In the genomic region with DNA sequence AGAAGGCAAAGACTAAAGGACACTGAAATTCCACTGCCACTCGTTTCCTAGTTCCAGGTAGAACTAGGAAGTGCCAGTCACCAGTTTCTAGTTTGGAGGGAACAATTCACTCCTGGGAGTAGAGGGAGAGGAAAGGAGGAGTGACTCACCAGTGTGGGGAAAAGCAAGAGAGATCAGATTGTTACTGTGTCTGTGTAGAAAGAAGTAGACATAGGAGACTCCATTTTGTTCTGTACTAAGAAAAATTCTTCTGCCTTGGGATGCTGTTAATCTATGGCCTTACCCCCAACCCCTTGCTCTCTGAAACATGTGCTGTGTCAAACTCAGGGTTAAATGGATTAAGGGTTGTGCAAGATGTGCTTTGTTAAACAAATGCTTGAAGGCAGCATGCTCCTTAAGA, we compare ENCODE assay signal across 10 cellular contexts. TPM values are rescaled to one million over a fixed set of nuclear protein-coding genes. Genes with fewer than 3 reads are reported as not detected.
DNase-seq lines count a peak whose midpoint lies in the region; ATAC-seq, FAIRE-seq and TF ChIP-seq lines count a peak whose summit lies in the region.
"Not testable (repeated sequence)": the region's sequence is repeated elsewhere in the genome, so short reads cannot be mapped to it uniquely, and the experiment has no call there.
"Had no signal": no experiment of that assay in that cellular context is flagged by ENCODE, and none has a peak within 500 bp of the region (broad histone marks: within the 10 kb centered on the region; RNA-seq: fewer than 3 reads in every experiment).

No MANE protein-coding gene starts in this region.

- H3K9ac ChIP-seq in GM23248; endodermal cell (ENCODE audit: extremely low read depth, low read length, poor library complexity, severe bottlenecking); keratinocyte (ENCODE audit: control insufficient read depth, extremely low read depth, insufficient read depth, low read length): not testable (repeated sequence)

- peaks cover 50% of the 10 kb centered on the region for H3K4me1 Mint-ChIP-seq in activated naive CD8-positive, alpha-beta T cell (ENCODE audit: low read depth)
- peaks cover 49% of the 10 kb centered on the region for H3K4me1 Mint-ChIP-seq in endodermal cell
- peaks cover 35 to 71% (median 59%) of the 10 kb centered on the region in 7 donors for H3K4me1 Mint-ChIP-seq in naive thymus-derived CD4-positive, alpha-beta T cell

- not testable (repeated sequence) for DNase-seq in A549 (ENCODE audit: low read depth in 1 of 2, low spot score in 1 of 2); RWPE1 (ENCODE audit: low spot score); endodermal cell; keratinocyte (ENCODE audit: low read depth, low spot score); naive thymus-derived CD4-positive, alpha-beta T cell; thyroid gland
- peak; percentile 49 for DNase-seq in GM23248

- POLR2A ChIA-PET in A549 (lab: Yijun Ruan, JAX); RWPE1 (lab: Yijun Ruan, JAX; ENCODE audit: low non-redundant PET): not testable (repeated sequence)
- POLR2A ChIA-PET in naive thymus-derived CD4-positive, alpha-beta T cell (lab: Charles Lee) = interaction anchor here (0.6 kb wide), 1 partner anchor 27 kb away, joined by 3 read pairs; no protein-coding TSS in a partner anchor

- WGBS in A549 (ENCODE audit: missing lambda C conversion rate) = 27% methylated on average over 1 of the region's 1 CpG
- WGBS in GM23248 (ENCODE audit: low coverage in 1 of 2, low lambda C conversion rate in 2 of 2, missing lambda C conversion rate in 2 of 2), 2 experiments = 47 to 68% methylated on average over 1 of the region's 1 CpG
- WGBS in endodermal cell (ENCODE audit: insufficient coverage in 1 of 2, insufficient read length in 1 of 2), 2 experiments = 96 to 100% methylated on average over 1 of the region's 1 CpG
- WGBS in thyroid gland, 2 donors = 15 to 22% methylated on average over 1 of the region's 1 CpG

- not testable (repeated sequence) for H3K36me3 ChIP-seq in GM23248 (ENCODE audit: low read depth); naive thymus-derived CD4-positive, alpha-beta T cell (ENCODE audit: control insufficient read depth in 2 of 3, insufficient read depth in 3 of 3, low read length in 3 of 3); thyroid gland
- peaks cover 25% of the 10 kb centered on the region for H3K36me3 ChIP-seq in endodermal cell (ENCODE audit: control insufficient read depth, insufficient read depth, low read length)
- H3K36me3 ChIP-seq in keratinocyte (ENCODE audit: control insufficient read depth in 2 of 2, extremely low read depth in 1 of 2, insufficient read depth in 2 of 2, low read length in 2 of 2) = peaks cover 10 to 13% of the 10 kb centered on the region in 2 experiments

- H4K20me1 ChIP-seq in GM23248 (ENCODE audit: insufficient read depth); keratinocyte (ENCODE audit: control insufficient read depth, extremely low read depth, insufficient read depth, low read length): not testable (repeated sequence)

- not testable (repeated sequence) for ATAC-seq in A549; naive thymus-derived CD4-positive, alpha-beta T cell

- not testable (repeated sequence) for H3K4me3 ChIP-seq in A549; GM23248; endodermal cell (ENCODE audit: low read length); keratinocyte (ENCODE audit: control insufficient read depth in 2 of 3, extremely low read depth in 1 of 3, insufficient read depth in 2 of 3, low read depth in 1 of 3, low read length in 3 of 3); naive thymus-derived CD4-positive, alpha-beta T cell (ENCODE audit: low read length); thyroid gland (replicated peaks in 1 of 3)

- in situ Hi-C loops in GM23248 (cut with MboI) = not testable (repeated sequence)

- H2AFZ ChIP-seq in GM23248; keratinocyte (ENCODE audit: control insufficient read depth, low read length): not testable (repeated sequence)

- H3K4me1 ChIP-seq in A549 (peaks cover 71% of the 10 kb centered on the region), GM23248 (ENCODE audit: insufficient read depth) (peaks cover 21% of the 10 kb centered on the region), endodermal cell (ENCODE audit: control insufficient read depth, insufficient read depth, low read length) (peaks cover 11% of the 10 kb centered on the region), keratinocyte (ENCODE audit: control insufficient read depth, extremely low read depth, insufficient read depth, low read length) (peaks cover 50% of the 10 kb centered on the region), thyroid gland (peaks cover 65 to 74% of the 10 kb centered on the region in 2 donors)
- peaks cover 20 to 41% of the 10 kb centered on the region in 2 donors for H3K4me1 ChIP-seq in naive thymus-derived CD4-positive, alpha-beta T cell (ENCODE audit: control insufficient read depth in 2 of 2, insufficient read depth in 2 of 2, low read length in 2 of 2)

- not testable (repeated sequence) for TF ChIP-seq POLR2A in A549 (IDR thresholded peaks at IDR 0.05; ENCODE audit: low read length); thyroid gland (IDR thresholded peaks at IDR 0.05)

- H3K27me3 ChIP-seq in GM23248 (replicated peaks; ENCODE audit: insufficient read depth) = peaks cover 15% of the 10 kb centered on the region
- H3K27me3 ChIP-seq in endodermal cell (ENCODE audit: control insufficient read depth, insufficient read depth, low read length, poor library complexity, severe bottlenecking); keratinocyte (ENCODE audit: control insufficient read depth, extremely low read depth, insufficient read depth, low read length); naive thymus-derived CD4-positive, alpha-beta T cell (ENCODE audit: control insufficient read depth in 2 of 2, insufficient read depth in 2 of 2, low read length in 2 of 2); thyroid gland: not testable (repeated sequence)

- not testable (repeated sequence) for H3K27me3 Mint-ChIP-seq in activated naive CD8-positive, alpha-beta T cell; endodermal cell (ENCODE audit: insufficient read depth); naive thymus-derived CD4-positive, alpha-beta T cell

- H3K79me2 ChIP-seq in GM23248 (ENCODE audit: insufficient read depth) = not testable (repeated sequence)
- peaks cover 73% of the 10 kb centered on the region for H3K79me2 ChIP-seq in keratinocyte (ENCODE audit: control insufficient read depth, insufficient read depth, low read length)

- CTCF ChIA-PET in A549 (lab: Yijun Ruan, JAX) = interaction anchor here (0.7 kb wide), 1 partner anchor 81 kb away, joined by 3 read pairs; no protein-coding TSS in a partner anchor
- CTCF ChIA-PET in RWPE1 (lab: Yijun Ruan, JAX); naive thymus-derived CD4-positive, alpha-beta T cell (lab: Charles Lee): not testable (repeated sequence)

- not testable (repeated sequence) for H3K9me3 ChIP-seq in A549; GM23248 (ENCODE audit: low read depth); endodermal cell (ENCODE audit: control insufficient read depth, low read length); keratinocyte (ENCODE audit: control insufficient read depth, low read depth, low read length); naive thymus-derived CD4-positive, alpha-beta T cell (ENCODE audit: control insufficient read depth in 2 of 3, low read length in 3 of 3); thyroid gland

- not testable (repeated sequence) for H3K9me1 ChIP-seq in keratinocyte (ENCODE audit: control insufficient read depth, extremely low read depth, insufficient read depth, low read length)

- dilution Hi-C loops in keratinocyte (cut with MboI; ENCODE audit: extremely low pct_ligation_motif_present, low sequenced_read_pairs) = not testable (repeated sequence)

- H3K36me3 Mint-ChIP-seq in activated naive CD8-positive, alpha-beta T cell; naive thymus-derived CD4-positive, alpha-beta T cell: not testable (repeated sequence)
- H3K36me3 Mint-ChIP-seq in endodermal cell (ENCODE audit: low read depth) = peaks cover 27% of the 10 kb centered on the region

- H3F3A ChIP-seq in GM23248 (ENCODE audit: insufficient read depth) = not testable (repeated sequence)

- not testable (repeated sequence) for TF ChIP-seq RAD21 in A549 (conservative IDR thresholded peaks at IDR 0.05 in 1 of 2, IDR thresholded peaks at IDR 0.05 in 1 of 2)

- TF ChIP-seq EP300 in A549 (IDR thresholded peaks at IDR 0.05) = not testable (repeated sequence)

- not testable (repeated sequence) for H3K9me3 Mint-ChIP-seq in activated naive CD8-positive, alpha-beta T cell (ENCODE audit: low read depth); endodermal cell; naive thymus-derived CD4-positive, alpha-beta T cell

- H3K9me2 ChIP-seq in GM23248 (ENCODE audit: insufficient read depth) = not testable (repeated sequence)

- intact Hi-C loops in naive thymus-derived CD4-positive, alpha-beta T cell (cut with micrococcal nuclease); thyroid gland (cut with DNase I): not testable (repeated sequence)

- FAIRE-seq in A549 (lab: Jason Lieb, UNC); keratinocyte (lab: Jason Lieb, UNC): not testable (repeated sequence)

- not testable (repeated sequence) for H3K4me3 Mint-ChIP-seq in activated naive CD8-positive, alpha-beta T cell; endodermal cell; naive thymus-derived CD4-positive, alpha-beta T cell

- H3K4me2 ChIP-seq in A549 = peak overlapping the region; percentile 37
- not testable (repeated sequence) for H3K4me2 ChIP-seq in GM23248 (ENCODE audit: unreplicated experiment); keratinocyte (ENCODE audit: control insufficient read depth, extremely low read depth, insufficient read depth, low read depth, low read length)

- peak overlapping the region; percentile 36 to 79 for H3K27ac ChIP-seq in A549
- H3K27ac ChIP-seq in GM23248; endodermal cell (ENCODE audit: low read depth, low read length); naive thymus-derived CD4-positive, alpha-beta T cell (ENCODE audit: low read depth, low read length): not testable (repeated sequence)
- H3K27ac ChIP-seq in RWPE1 = peak overlapping the region; percentile 61
- peak overlapping the region; percentile 57 for H3K27ac ChIP-seq in keratinocyte (ENCODE audit: control insufficient read depth, insufficient read depth, low read length)
- peak overlapping the region; percentile 65 to 94 (median 76) for H3K27ac ChIP-seq in thyroid gland

- H3K27ac Mint-ChIP-seq in activated naive CD8-positive, alpha-beta T cell = peak overlapping the region; percentile 68
- H3K27ac Mint-ChIP-seq in endodermal cell = peak overlapping the region; percentile 87
- H3K27ac Mint-ChIP-seq in naive thymus-derived CD4-positive, alpha-beta T cell = peak overlapping the region in 8 of 9 donors; percentile 3 to 96 (median 53)

- not testable (repeated sequence) for TF ChIP-seq CTCF in A549 (IDR thresholded peaks at IDR 0.05); RWPE1 (conservative IDR thresholded peaks at IDR 0.05; ENCODE audit: low read depth); endodermal cell (conservative IDR thresholded peaks at IDR 0.05); keratinocyte (optimal IDR thresholded peaks at IDR 0.05 in 1 of 3, IDR thresholded peaks at IDR 0.05 in 1 of 3, conservative IDR thresholded peaks at IDR 0.05 in 1 of 3; ENCODE audit: extremely low read depth in 1 of 3, insufficient read depth in 2 of 3, low read length in 3 of 3); thyroid gland (IDR thresholded peaks at IDR 0.05)

RNA-seq across cellular contexts. Expression of gene F11R, which starts 4.3 kb away (rescaled TPM):
- polyA plus RNA-seq in A549 (2011; rRNA removed) (62.0 and 71.0 TPM in 2 replicates), A549 (2017; fragmentation: RNase III; extraction: RNeasy Plus Mini Kit Qiagen cat#74134 plus additional on column Dnase treatment) (28.3 to 30.3 TPM (median 29.7 TPM) in 3 replicates), GM23248 (2016; fragmentation: Nextera tagmentation; extraction: Ambion mirVana) (0.52 and 0.53 TPM in 2 replicates), keratinocyte (201 to 259 TPM (median 224 TPM) in 3 replicates)
- polyA plus RNA-seq in A549 (2012; cell fraction: cytosol; rRNA removed) = 20.9 and 27.4 TPM in 2 replicates
- 21.1 and 21.8 TPM in 2 replicates for polyA plus RNA-seq in A549 (2012; cell fraction: nucleus; rRNA removed)
- 93.5 and 114 TPM in 2 replicates for polyA minus RNA-seq in A549 (2011; rRNA and poly(A)+ RNA removed)
- total RNA-seq in GM23248 (2014; rRNA removed; shearing (Covaris generic)) = 0.76 and 1.5 TPM in 2 replicates
- total RNA-seq in endodermal cell (100 to 1,000 TPM; 190 to 226 TPM), thyroid gland (100 to 1,000 TPM in 2 of 4 donors, 10 to 100 TPM in 2; 80.8 to 122 (median 98.3) TPM)
- 59.3 TPM for polyA plus RNA-seq in endodermal cell (2013, experiment 1 of 2)
- 61.6 TPM for polyA plus RNA-seq in endodermal cell (2013, experiment 2 of 2)
- polyA plus RNA-seq in keratinocyte (2011; ENCODE audit: low read depth) = 32.4 TPM
- 96.8 and 161 TPM in 2 replicates for polyA plus RNA-seq in keratinocyte (2011; cell fraction: cytosol; rRNA removed)
- polyA plus RNA-seq in keratinocyte (2011; cell fraction: nucleus; rRNA removed) = 361 and 385 TPM in 2 replicates
- 96.9 and 113 TPM in 2 replicates for polyA plus RNA-seq in keratinocyte (2012; ENCODE audit: low replicate concordance)
- 318 to 388 TPM (median 383 TPM) in 3 replicates for polyA minus RNA-seq in keratinocyte
- polyA minus RNA-seq in keratinocyte (2011; cell fraction: cytosol; rRNA and poly(A)+ RNA removed) = 61.6 TPM
- 190 and 363 TPM in 2 replicates for polyA minus RNA-seq in keratinocyte (2011; cell fraction: nucleus; rRNA and poly(A)+ RNA removed)
- total RNA-seq in naive thymus-derived CD4-positive, alpha-beta T cell = 10 to 100 TPM; 11.3 to 23.7 (median 16.5) TPM
- 10 to 100 TPM; 12.7 to 14.4 TPM for polyA plus RNA-seq in naive thymus-derived CD4-positive, alpha-beta T cell

RNA-seq across cellular contexts. Expression of gene TSTD1, which starts 22.1 kb away (rescaled TPM):
- polyA plus RNA-seq in A549 (2011; rRNA removed) = not detected in 2 replicates
- 0.09 and 0.15 TPM in 2 replicates for polyA plus RNA-seq in A549 (2012; cell fraction: cytosol; rRNA removed)
- 0.65 and 2.0 TPM in 2 replicates for polyA plus RNA-seq in A549 (2012; cell fraction: nucleus; rRNA removed)
- 0.17 to 0.21 TPM (median 0.20 TPM) in 3 replicates for polyA plus RNA-seq in A549 (2017; fragmentation: RNase III; extraction: RNeasy Plus Mini Kit Qiagen cat#74134 plus additional on column Dnase treatment)
- 1.2 TPM in 1 of 2 replicates, not detected in the other for polyA minus RNA-seq in A549 (2011; rRNA and poly(A)+ RNA removed)
- not detected in 2 replicates for total RNA-seq in GM23248 (2014; rRNA removed; shearing (Covaris generic))
- not detected in 2 replicates for polyA plus RNA-seq in GM23248 (2016; fragmentation: Nextera tagmentation; extraction: Ambion mirVana)
- 10 to 100 TPM; 59.1 to 76.4 TPM for total RNA-seq in endodermal cell
- 45.6 TPM for polyA plus RNA-seq in endodermal cell (2013, experiment 1 of 2)
- 41.6 TPM for polyA plus RNA-seq in endodermal cell (2013, experiment 2 of 2)
- polyA plus RNA-seq in keratinocyte = 106 to 128 TPM (median 113 TPM) in 3 replicates
- 95.0 TPM for polyA plus RNA-seq in keratinocyte (2011; ENCODE audit: low read depth)
- polyA plus RNA-seq in keratinocyte (2011; cell fraction: cytosol; rRNA removed) = 77.2 and 119 TPM in 2 replicates
- polyA plus RNA-seq in keratinocyte (2011; cell fraction: nucleus; rRNA removed) = 56.0 and 60.6 TPM in 2 replicates
- 81.0 and 132 TPM in 2 replicates for polyA plus RNA-seq in keratinocyte (2012; ENCODE audit: low replicate concordance)
- polyA minus RNA-seq in keratinocyte = 17.7 to 24.2 TPM (median 19.1 TPM) in 3 replicates
- 33.0 TPM for polyA minus RNA-seq in keratinocyte (2011; cell fraction: cytosol; rRNA and poly(A)+ RNA removed)
- 8.2 and 9.7 TPM in 2 replicates for polyA minus RNA-seq in keratinocyte (2011; cell fraction: nucleus; rRNA and poly(A)+ RNA removed)
- total RNA-seq in naive thymus-derived CD4-positive, alpha-beta T cell = 10 to 100 TPM; 49.8 to 84.0 (median 58.2) TPM
- polyA plus RNA-seq in naive thymus-derived CD4-positive, alpha-beta T cell = 100 to 1,000 TPM; 349 to 494 TPM
- total RNA-seq in thyroid gland = 100 to 1,000 TPM; 256 to 466 (median 320) TPM
- total RNA-seq: A172 had no signal

RNA-seq across cellular contexts. Expression of gene USF1, which starts 29.1 kb away (rescaled TPM):
- 35.5 and 43.5 TPM in 2 replicates for polyA plus RNA-seq in A549 (2011; rRNA removed)
- 38.1 and 42.1 TPM in 2 replicates for polyA plus RNA-seq in A549 (2012; cell fraction: cytosol; rRNA removed)
- polyA plus RNA-seq in A549 (2012; cell fraction: nucleus; rRNA removed) = 126 and 147 TPM in 2 replicates
- polyA plus RNA-seq in A549 (2017; fragmentation: RNase III; extraction: RNeasy Plus Mini Kit Qiagen cat#74134 plus additional on column Dnase treatment) = 49.2 to 60.5 TPM (median 57.4 TPM) in 3 replicates
- polyA minus RNA-seq in A549 (2011; rRNA and poly(A)+ RNA removed) = 108 and 137 TPM in 2 replicates
- 53.2 and 68.4 TPM in 2 replicates for total RNA-seq in GM23248 (2014; rRNA removed; shearing (Covaris generic))
- 12.2 and 17.1 TPM in 2 replicates for polyA plus RNA-seq in GM23248 (2016; fragmentation: Nextera tagmentation; extraction: Ambion mirVana)
- total RNA-seq in endodermal cell = 10 to 100 TPM; 55.5 to 57.3 TPM
- 69.5 TPM for polyA plus RNA-seq in endodermal cell (2013, experiment 1 of 2)
- polyA plus RNA-seq in endodermal cell (2013, experiment 2 of 2) = 60.9 TPM
- polyA plus RNA-seq in keratinocyte = 25.1 to 40.7 TPM (median 31.6 TPM) in 3 replicates
- polyA plus RNA-seq in keratinocyte (2011; ENCODE audit: low read depth) = 29.0 TPM
- polyA plus RNA-seq in keratinocyte (2011; cell fraction: cytosol; rRNA removed) = 14.4 and 15.5 TPM in 2 replicates
- polyA plus RNA-seq in keratinocyte (2011; cell fraction: nucleus; rRNA removed) = 72.9 and 81.7 TPM in 2 replicates
- polyA plus RNA-seq in keratinocyte (2012; ENCODE audit: low replicate concordance) = 26.9 and 37.1 TPM in 2 replicates
- polyA minus RNA-seq in keratinocyte = 75.2 to 96.5 TPM (median 79.5 TPM) in 3 replicates
- 43.4 TPM for polyA minus RNA-seq in keratinocyte (2011; cell fraction: cytosol; rRNA and poly(A)+ RNA removed)
- polyA minus RNA-seq in keratinocyte (2011; cell fraction: nucleus; rRNA and poly(A)+ RNA removed) = 18.9 and 30.1 TPM in 2 replicates
- 100 to 1,000 TPM in 1 of 5 experiments, 10 to 100 TPM in 4; 71.6 to 115 (median 91.7) TPM for total RNA-seq in naive thymus-derived CD4-positive, alpha-beta T cell
- 1 to 10 TPM; 3.9 to 5.5 TPM for polyA plus RNA-seq in naive thymus-derived CD4-positive, alpha-beta T cell
- 10 to 100 TPM; 56.0 to 71.0 (median 70.3) TPM for total RNA-seq in thyroid gland

RNA-seq across cellular contexts. Expression of gene ARHGAP30, which starts 53.0 kb away (rescaled TPM):
- polyA plus RNA-seq in A549 (2011; rRNA removed) (0.06 and 0.08 TPM in 2 replicates), A549 (2017; fragmentation: RNase III; extraction: RNeasy Plus Mini Kit Qiagen cat#74134 plus additional on column Dnase treatment) (0.09 to 0.13 TPM (median 0.13 TPM) in 3 replicates), GM23248 (2016; fragmentation: Nextera tagmentation; extraction: Ambion mirVana) (0.21 and 0.29 TPM in 2 replicates), keratinocyte (0.05 to 0.45 TPM (median 0.16 TPM) in 3 replicates)
- 0.04 and 0.06 TPM in 2 replicates for polyA plus RNA-seq in A549 (2012; cell fraction: cytosol; rRNA removed)
- polyA plus RNA-seq in A549 (2012; cell fraction: nucleus; rRNA removed) = 0.37 and 0.89 TPM in 2 replicates
- polyA minus RNA-seq in A549 (2011; rRNA and poly(A)+ RNA removed) = 0.05 TPM in 1 of 2 replicates, not detected in the other
- total RNA-seq in GM23248 (2014; rRNA removed; shearing (Covaris generic)) = not detected in 2 replicates
- total RNA-seq in endodermal cell (under 1 TPM; 0.07 to 0.13 TPM), thyroid gland (1 to 10 TPM; 1.4 to 3.5 (median 2.9) TPM)
- polyA plus RNA-seq in endodermal cell (2013, experiment 1 of 2) = not detected
- not detected for polyA plus RNA-seq in endodermal cell (2013, experiment 2 of 2)
- 6.6 TPM for polyA plus RNA-seq in keratinocyte (2011; ENCODE audit: low read depth)
- polyA plus RNA-seq in keratinocyte (2011; cell fraction: cytosol; rRNA removed) = 0.05 and 0.06 TPM in 2 replicates
- polyA plus RNA-seq in keratinocyte (2011; cell fraction: nucleus; rRNA removed) = 0.99 and 1.1 TPM in 2 replicates
- 0.29 and 11.6 TPM in 2 replicates for polyA plus RNA-seq in keratinocyte (2012; ENCODE audit: low replicate concordance)
- 0.26 to 0.42 TPM in 2 of 3 replicates, not detected in the other for polyA minus RNA-seq in keratinocyte
- not detected for polyA minus RNA-seq in keratinocyte (2011; cell fraction: cytosol; rRNA and poly(A)+ RNA removed)
- polyA minus RNA-seq in keratinocyte (2011; cell fraction: nucleus; rRNA and poly(A)+ RNA removed) = 0.63 and 0.93 TPM in 2 replicates
- 100 to 1,000 TPM; 152 to 291 (median 235) TPM for total RNA-seq in naive thymus-derived CD4-positive, alpha-beta T cell
- polyA plus RNA-seq in naive thymus-derived CD4-positive, alpha-beta T cell = 100 to 1,000 TPM; 128 to 258 TPM
- total RNA-seq: RPMI7951 had no signal

Comparison
In these comparisons a context has a peak if more than half of its experiments do, and no peak if none do; other contexts are left out.
1. RNA of gene TSTD1, which starts 22.1 kb away (total RNA-seq): 256 to 466 TPM in thyroid gland, 59.1 to 76.4 TPM in endodermal cell and 49.8 to 84.0 TPM in naive thymus-derived CD4-positive, alpha-beta T cell; not detected in GM23248; every median in the first group is over 10 times any median in the second.
2. Peak in every context shown above with its lines, with median percentiles within 50 percentile points of each other: H3K27ac Mint-ChIP-seq.